In the genomic region with DNA sequence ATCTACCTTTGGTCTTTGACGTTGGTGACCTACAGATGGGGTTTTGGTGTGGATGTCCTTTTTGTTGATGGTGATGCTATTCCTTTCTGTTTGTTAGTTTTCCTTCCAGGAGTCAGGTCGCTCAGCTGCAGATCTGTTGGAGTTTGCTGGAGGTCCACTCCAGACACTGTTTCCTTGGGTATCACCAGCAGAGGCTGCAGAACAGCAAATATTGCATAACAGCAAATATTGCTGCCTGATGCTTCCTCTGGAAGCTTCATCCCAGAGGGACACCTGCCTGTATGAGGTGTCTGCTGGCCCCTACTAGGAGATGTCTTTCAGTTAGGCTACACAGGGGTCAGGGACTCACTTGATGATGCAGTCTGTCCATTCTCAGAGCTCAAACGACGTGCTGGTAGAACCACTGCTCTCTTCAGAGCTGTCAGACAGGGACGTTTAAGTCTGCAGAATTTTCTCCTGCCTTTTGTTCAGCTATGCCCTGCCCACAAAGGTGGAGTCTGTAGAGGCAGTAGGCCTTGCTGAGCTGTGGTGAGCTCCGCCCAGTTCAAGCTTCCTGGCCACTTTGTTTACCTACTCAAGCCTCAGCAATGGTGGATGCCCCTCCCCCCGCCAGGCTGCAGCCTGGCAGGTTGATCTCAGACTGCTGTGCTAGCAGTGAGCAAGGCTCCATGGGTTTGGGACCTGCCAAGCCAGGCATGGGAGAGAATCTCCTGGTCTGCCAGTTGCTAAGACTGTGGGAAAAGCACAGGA, we compare ENCODE assay signal across 8 cellular contexts.
DNase-seq lines count a peak whose midpoint lies in the region; ATAC-seq, FAIRE-seq and TF ChIP-seq lines count a peak whose summit lies in the region.
"Not testable (repeated sequence)": the region's sequence is repeated elsewhere in the genome, so short reads cannot be mapped to it uniquely, and the experiment has no call there.

No MANE protein-coding gene starts in this region.

- H4K20me1 ChIP-seq in HepG2 (ENCODE audit: insufficient read depth, low read length): not testable (repeated sequence)

- not testable (repeated sequence) for H3K27me3 Mint-ChIP-seq in activated CD8-positive, alpha-beta T cell treated with anti-CD3 and anti-CD28 coated beads, Interleukin-2, amount 10 ng/mL, durations not matched to agents 7 days and 5 days (ENCODE audit: low read depth); endodermal cell (ENCODE audit: insufficient read depth)

- H2AFZ ChIP-seq in HepG2 (ENCODE audit: low read length): not testable (repeated sequence)

- intact Hi-C loops in HepG2 (cut with micrococcal nuclease; ENCODE audit: unreplicated experiment): not testable (repeated sequence)

- not testable (repeated sequence) for H3K4me3 Mint-ChIP-seq in activated CD8-positive, alpha-beta T cell treated with anti-CD3 and anti-CD28 coated beads, Interleukin-2, amount 10 ng/mL, durations not matched to agents 7 days and 5 days; endodermal cell

- not testable (repeated sequence) for H3K4me1 ChIP-seq in endodermal cell (ENCODE audit: control insufficient read depth, insufficient read depth, low read length)
- peaks cover 14% of the 10 kb centered on the region for H3K4me1 ChIP-seq in HepG2 (ENCODE audit: insufficient read depth, low read length)

- not testable (repeated sequence) for H3K27me3 ChIP-seq in endodermal cell (ENCODE audit: control insufficient read depth, insufficient read depth, low read length, poor library complexity, severe bottlenecking); HepG2 (ENCODE audit: control insufficient read depth in 1 of 2, insufficient read depth in 2 of 2, low read length in 2 of 2)

- H3K27ac ChIP-seq in endodermal cell (ENCODE audit: low read depth, low read length); HepG2 (ENCODE audit: extremely low read length, insufficient read depth, low read length): not testable (repeated sequence)

- not testable (repeated sequence) for H3K36me3 ChIP-seq in endodermal cell (ENCODE audit: control insufficient read depth, insufficient read depth, low read length); HepG2 (replicated peaks in 1 of 2; ENCODE audit: control insufficient read depth in 1 of 2, insufficient read depth in 2 of 2, low read length in 2 of 2)

- not testable (repeated sequence) for TF ChIP-seq RAD21 in HepG2 (CRISPR knock-in tag; IDR thresholded peaks at IDR 0.05)

- in situ Hi-C loops in HepG2 (cut with HindIII; ENCODE audit: extremely low pct_ligation_motif_present, low pct_unique_long_range_greater_than_20kb): not testable (repeated sequence)

- POLR2A ChIA-PET in activated CD8-positive, alpha-beta T cell treated with anti-CD3 and anti-CD28 coated beads, Interleukin-2, amount 10 ng/mL, durations not matched to agents 7 days and 5 days (lab: Charles Lee); HepG2 (lab: Yijun Ruan, JAX): not testable (repeated sequence)

- WGBS in endodermal cell (ENCODE audit: insufficient coverage in 1 of 2, insufficient read length in 1 of 2), 2 experiments: 88 to 94% methylated on average over 5 to 7 of the region's 7 CpGs
- 84% methylated on average over 2 of the region's 7 CpGs for WGBS in HepG2 (ENCODE audit: low lambda C conversion rate)

- not testable (repeated sequence) for H3K9me3 Mint-ChIP-seq in activated CD8-positive, alpha-beta T cell treated with anti-CD3 and anti-CD28 coated beads, Interleukin-2, amount 10 ng/mL, durations not matched to agents 7 days and 5 days (ENCODE audit: insufficient read depth)
- H3K9me3 Mint-ChIP-seq in endodermal cell: peaks cover 21% of the 10 kb centered on the region

- H3K4me3 ChIP-seq in endodermal cell (ENCODE audit: low read length): peak overlapping the region; percentile 59
- not testable (repeated sequence) for H3K4me3 ChIP-seq in HepG2 (replicated peaks in 1 of 3; ENCODE audit: insufficient read depth in 1 of 3, low read depth in 2 of 3, low read length in 3 of 3)

- FAIRE-seq in HTR-8/SVneo (lab: Jason Lieb, UNC) (peak; percentile 88), urothelium cell line (lab: Jason Lieb, UNC) (peak; percentile 48)
- not testable (repeated sequence) for FAIRE-seq in HepG2 (lab: Jason Lieb, UNC)

- not testable (repeated sequence) for TF ChIP-seq POLR2A in HepG2 (IDR thresholded peaks at IDR 0.05; ENCODE audit: insufficient read depth in 1 of 2, low read depth in 2 of 2, low read length in 2 of 2)

- H3K79me2 ChIP-seq in HepG2 (ENCODE audit: insufficient read depth, low read length): not testable (repeated sequence)

- H3K4me2 ChIP-seq in HepG2 (ENCODE audit: low read depth, low read length): peak overlapping the region; percentile 27; the same call in 1 of the 2 replicates

- ATAC-seq in activated CD8-positive, alpha-beta T cell treated with anti-CD3 and anti-CD28 coated beads, Interleukin-2, amount 10 ng/mL, durations not matched to agents 7 days and 5 days; HepG2: not testable (repeated sequence)

- not testable (repeated sequence) for H3K9ac ChIP-seq in endodermal cell (ENCODE audit: extremely low read depth, low read length, poor library complexity, severe bottlenecking); HepG2 (ENCODE audit: insufficient read depth, low read depth, low read length)

- TF ChIP-seq CTCF in endodermal cell (conservative IDR thresholded peaks at IDR 0.05): not testable (repeated sequence)
- 0 out of 2 replicates have a peak, but pooled peaks have one; percentile 11 for TF ChIP-seq CTCF in HepG2 (CRISPR knock-in tag; IDR thresholded peaks at IDR 0.05)

- not testable (repeated sequence) for TF ChIP-seq EP300 in HepG2 (IDR thresholded peaks at IDR 0.05; ENCODE audit: low read depth in 2 of 2, low read length in 2 of 2); HepG2 (CRISPR knock-in tag; IDR thresholded peaks at IDR 0.05; ENCODE audit: borderline replicate concordance)

- H3K36me3 Mint-ChIP-seq in activated CD8-positive, alpha-beta T cell treated with anti-CD3 and anti-CD28 coated beads, Interleukin-2, amount 10 ng/mL, durations not matched to agents 7 days and 5 days (ENCODE audit: low read depth): peaks cover 16% of the 10 kb centered on the region
- H3K36me3 Mint-ChIP-seq in endodermal cell (ENCODE audit: low read depth): not testable (repeated sequence)

- not testable (repeated sequence) for H3K4me1 Mint-ChIP-seq in activated CD8-positive, alpha-beta T cell treated with anti-CD3 and anti-CD28 coated beads, Interleukin-2, amount 10 ng/mL, durations not matched to agents 7 days and 5 days (ENCODE audit: low read depth)
- H3K4me1 Mint-ChIP-seq in endodermal cell: peaks cover 17% of the 10 kb centered on the region

- not testable (repeated sequence) for H3K27ac Mint-ChIP-seq in activated CD8-positive, alpha-beta T cell treated with anti-CD3 and anti-CD28 coated beads, Interleukin-2, amount 10 ng/mL, durations not matched to agents 7 days and 5 days; endodermal cell

- H3K9me3 ChIP-seq in endodermal cell (ENCODE audit: control insufficient read depth, low read length); HepG2 (ENCODE audit: low read length): not testable (repeated sequence)

- DNase-seq in DMS153 (lab: John Stamatoyannopoulos, UW) (peak; percentile 75), NCI-H2196 (lab: John Stamatoyannopoulos, UW; ENCODE audit: unreplicated experiment) (peak; percentile 10), RPMI8226 (peak; percentile 5), endodermal cell (peak; percentile 66), HepG2 (ENCODE audit: low spot score) (peak; percentile 67)
- DNase-seq in HTR-8/SVneo (ENCODE audit: insufficient read length, low spot score); urothelium cell line (ENCODE audit: low spot score): not testable (repeated sequence)
- peak; percentile 35 for DNase-seq in activated CD8-positive, alpha-beta T cell treated with anti-CD3 and anti-CD28 coated beads, Interleukin-2, amount 10 ng/mL, durations not matched to agents 7 days and 5 days

- CTCF ChIA-PET in activated CD8-positive, alpha-beta T cell treated with anti-CD3 and anti-CD28 coated beads, Interleukin-2, amount 10 ng/mL, durations not matched to agents 7 days and 5 days (lab: Charles Lee); HepG2 (lab: Yijun Ruan, JAX; ENCODE audit: low intra/inter-chr PET ratio, low total read pairs): not testable (repeated sequence)

- not testable (repeated sequence) for BruUV-seq in HepG2 (replicated peaks; lab: Mats Ljungman, UMichigan)

TF ChIP-seq in HepG2, 621 proteins besides CTCF, POLR2A, EP300 and RAD21 (continues in another document):
- 0 out of 2 replicates have a peak, but pooled peaks have one; percentile 27 for TF ChIP-seq ZFP1 (CRISPR knock-in tag; IDR thresholded peaks at IDR 0.05)
- TF ChIP-seq ZNF281 (CRISPR knock-in tag; IDR thresholded peaks at IDR 0.05; ENCODE audit: borderline replicate concordance): peak; percentile 84
